Comparison of ENCODE assay signal across 21 cellular contexts in the genomic region with DNA sequence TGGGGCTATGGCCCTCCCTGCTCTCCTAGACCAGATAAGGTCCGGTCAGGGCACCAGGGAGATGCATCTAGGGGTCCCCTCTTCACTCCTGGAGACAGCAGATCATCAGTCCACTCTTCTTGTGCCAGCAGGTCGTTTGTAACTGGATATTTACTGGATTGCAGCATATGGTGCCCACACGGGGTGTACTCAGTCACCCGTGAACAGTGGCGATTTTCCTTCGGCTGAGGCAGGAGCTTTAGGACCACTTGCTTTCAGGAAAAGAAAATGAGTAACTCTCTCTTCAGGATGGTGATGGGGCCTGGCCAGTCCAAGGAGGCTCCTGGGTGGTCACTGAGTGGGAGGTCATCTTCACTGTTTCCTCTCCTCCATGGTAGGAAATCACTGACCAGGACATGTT. TPM values are rescaled to one million over a fixed set of nuclear protein-coding genes. Genes with fewer than 3 reads are reported as not detected.
DNase-seq lines count a peak whose midpoint lies in the region; ATAC-seq and TF ChIP-seq lines count a peak whose summit lies in the region.
"Had no signal": no experiment of that assay in that cellular context is flagged by ENCODE, and none has a peak within 500 bp of the region (broad histone marks: within the 10 kb centered on the region; RNA-seq: fewer than 3 reads in every experiment).

No MANE protein-coding gene starts in this region.

- no peak for ATAC-seq in stimulated activated naive B cell treated with anti-CD40 and anti-IgM and Interleukin-4, amounts not matched to agents 10 μg/mL and 1 μg/mL and 100 μg/mL, for 72 hours (replicated peaks)

- H3K36me3 ChIP-seq in WERI-Rb-1: peaks cover 34% of the 10 kb centered on the region

- H3K4me3 Mint-ChIP-seq in activated T-cell treated with anti-CD3 and anti-CD28 coated beads, Interleukin-2, amount 50 U/mL, for 24 hours: no peak overlapping the region
- peak overlapping the region; percentile 62 for H3K4me3 Mint-ChIP-seq in endothelial cell (ENCODE audit: unreplicated experiment)
- H3K4me3 Mint-ChIP-seq in stimulated activated naive B cell treated with anti-CD40 and anti-IgM and Interleukin-4, amounts not matched to agents 10 μg/mL and 1 μg/mL and 100 μg/mL, for 72 hours: no peak overlapping the region
- H3K4me3 Mint-ChIP-seq: CD8-positive, alpha-beta memory T cell had no signal

- H3K27me3 ChIP-seq in WERI-Rb-1 (ENCODE audit: insufficient read depth, low read depth, severe bottlenecking): no peaks in the 10 kb centered on the region

- no peaks in the 10 kb centered on the region for H3K9me3 ChIP-seq in WERI-Rb-1 (ENCODE audit: severe bottlenecking)
- H3K9me3 ChIP-seq: HAP-1 had no signal

- H3K4me3 ChIP-seq in WERI-Rb-1 (ENCODE audit: low read depth, low read length): no peak overlapping the region
- H3K4me3 ChIP-seq: HAP-1 had no signal

- H3K27ac Mint-ChIP-seq in activated T-cell treated with anti-CD3 and anti-CD28 coated beads, Interleukin-2, amount 50 U/mL, for 24 hours: peak overlapping the region; percentile 3
- no peak overlapping the region for H3K27ac Mint-ChIP-seq in endothelial cell (ENCODE audit: unreplicated experiment)
- H3K27ac Mint-ChIP-seq in stimulated activated naive B cell treated with anti-CD40 and anti-IgM and Interleukin-4, amounts not matched to agents 10 μg/mL and 1 μg/mL and 100 μg/mL, for 72 hours: peak overlapping the region; percentile 25
- H3K27ac Mint-ChIP-seq: CD8-positive, alpha-beta memory T cell had no signal

- DNase-seq in activated T-cell treated with anti-CD3 and anti-CD28 coated beads, Interleukin-2, amount 50 U/mL, for 24 hours: no peak
- no peak for DNase-seq in activated T-cell treated with anti-CD3 and anti-CD28 coated beads for 4 hours
- DNase-seq in WERI-Rb-1: peak; percentile 23
- DNase-seq in endothelial cell (ENCODE audit: low spot score): no peak
- DNase-seq in stimulated activated naive B cell treated with anti-CD40 and anti-IgM and Interleukin-4, amounts not matched to agents 10 μg/mL and 1 μg/mL and 100 μg/mL, for 72 hours: no peak
- DNase-seq in EL: no peak
- DNase-seq in NCI-H446 treated with DMSO at 0.1 percent for 48 hours (lab: John Stamatoyannopoulos, UW): no peak
- no peak for DNase-seq in activated naive CD4-positive, alpha-beta T cell (lab: John Stamatoyannopoulos, UW)
- DNase-seq: Calu3; CD8-positive, alpha-beta memory T cell; DMS53; KG1; NCI-H1092 treated with DMSO at 0.1 percent for 48 hours; NCI-H146; NCI-H2029; NCI-H2171 treated with DMSO at 0.1 percent for 48 hours; NCI-H526; OCI-M1; SHP77 had no signal

- no peaks in the 10 kb centered on the region for H3K27me3 Mint-ChIP-seq in activated T-cell treated with anti-CD3 and anti-CD28 coated beads, Interleukin-2, amount 50 U/mL, for 24 hours
- H3K27me3 Mint-ChIP-seq in endothelial cell (ENCODE audit: unreplicated experiment): peaks cover 7% of the 10 kb centered on the region
- no peaks in the 10 kb centered on the region for H3K27me3 Mint-ChIP-seq in stimulated activated naive B cell treated with anti-CD40 and anti-IgM and Interleukin-4, amounts not matched to agents 10 μg/mL and 1 μg/mL and 100 μg/mL, for 72 hours
- H3K27me3 Mint-ChIP-seq: CD8-positive, alpha-beta memory T cell had no signal

- H3K4me1 Mint-ChIP-seq in activated T-cell treated with anti-CD3 and anti-CD28 coated beads, Interleukin-2, amount 50 U/mL, for 24 hours (ENCODE audit: low read depth): peaks cover 5% of the 10 kb centered on the region
- no peaks in the 10 kb centered on the region for H3K4me1 Mint-ChIP-seq in endothelial cell (ENCODE audit: unreplicated experiment)
- peaks cover 0 to 4% of the 10 kb centered on the region in 2 donors for H3K4me1 Mint-ChIP-seq in stimulated activated naive B cell treated with anti-CD40 and anti-IgM and Interleukin-4, amounts not matched to agents 10 μg/mL and 1 μg/mL and 100 μg/mL, for 72 hours
- H3K4me1 Mint-ChIP-seq: CD8-positive, alpha-beta memory T cell had no signal

- H3K9me3 Mint-ChIP-seq in activated T-cell treated with anti-CD3 and anti-CD28 coated beads, Interleukin-2, amount 50 U/mL, for 24 hours: no peaks in the 10 kb centered on the region
- H3K9me3 Mint-ChIP-seq in endothelial cell (ENCODE audit: unreplicated experiment): no peaks in the 10 kb centered on the region
- no peaks in the 10 kb centered on the region for H3K9me3 Mint-ChIP-seq in stimulated activated naive B cell treated with anti-CD40 and anti-IgM and Interleukin-4, amounts not matched to agents 10 μg/mL and 1 μg/mL and 100 μg/mL, for 72 hours
- H3K9me3 Mint-ChIP-seq: CD8-positive, alpha-beta memory T cell had no signal

- peak overlapping the region; percentile 32; the same call in 1 of the 2 replicates for H3K27ac ChIP-seq in WERI-Rb-1
- H3K27ac ChIP-seq: C4-2B had no signal

- TF ChIP-seq CTCF in WERI-Rb-1 (IDR thresholded peaks at IDR 0.05; ENCODE audit: low read depth, low read length) (no peak), endothelial cell (IDR thresholded peaks at IDR 0.05; ENCODE audit: unreplicated experiment) (no peak)

- H3K36me3 Mint-ChIP-seq in activated T-cell treated with anti-CD3 and anti-CD28 coated beads, Interleukin-2, amount 50 U/mL, for 24 hours (ENCODE audit: low read depth): peaks cover 83% of the 10 kb centered on the region
- peaks cover 52% of the 10 kb centered on the region for H3K36me3 Mint-ChIP-seq in endothelial cell (ENCODE audit: low read depth, unreplicated experiment)
- peaks cover 49 to 65% of the 10 kb centered on the region in 2 donors for H3K36me3 Mint-ChIP-seq in stimulated activated naive B cell treated with anti-CD40 and anti-IgM and Interleukin-4, amounts not matched to agents 10 μg/mL and 1 μg/mL and 100 μg/mL, for 72 hours

RNA-seq across cellular contexts. Expression of gene KLC2, which starts 27.3 kb away (rescaled TPM):
- 35.1 TPM for total RNA-seq in endothelial cell (ENCODE audit: unreplicated experiment)

RNA-seq across cellular contexts. Expression of gene RAB1B, which starts 38.3 kb away (rescaled TPM):
- 189 TPM for total RNA-seq in endothelial cell (ENCODE audit: unreplicated experiment)

RNA-seq across cellular contexts. Expression of gene CNIH2, which starts 47.8 kb away (rescaled TPM):
- total RNA-seq in endothelial cell (ENCODE audit: unreplicated experiment): 1.9 TPM

RNA-seq across cellular contexts. Expression of gene YIF1A, which starts 58.8 kb away (rescaled TPM):
- total RNA-seq in endothelial cell (ENCODE audit: unreplicated experiment): 48.0 TPM
